Comparison of ENCODE assay signal across 24 cellular contexts in genomic region chr7:35969055-35969454, GRCh38.
DNase-seq lines count a peak whose midpoint lies in the region; ATAC-seq, FAIRE-seq and TF ChIP-seq lines count a peak whose summit lies in the region.
"Had no signal": no experiment of that assay in that cellular context is flagged by ENCODE, and none has a peak within 500 bp of the region (broad histone marks: within the 10 kb centered on the region; RNA-seq: fewer than 3 reads in every experiment).

No MANE protein-coding gene starts in this region.

- peaks cover 6% of the 10 kb centered on the region for H3K4me1 Mint-ChIP-seq in mesothelial cell of epicardium

- no peaks in the 10 kb centered on the region for H3K9me3 Mint-ChIP-seq in mesothelial cell of epicardium
- H3K9me3 Mint-ChIP-seq: CD8-positive, alpha-beta T cell; T-cell had no signal

- TF ChIP-seq POLR2A in H54 (IDR thresholded peaks at IDR 0.05; ENCODE audit: low read depth, low read length) (no peak), GM12878 (IDR thresholded peaks at IDR 0.05; ENCODE audit: low read depth, low read length) (no peak)

- no peak overlapping the region for H2BK5ac ChIP-seq in neuronal stem cell (ENCODE audit: low read length)

- ATAC-seq in GM12878: no peak
- ATAC-seq in GM18907 (IDR thresholded peaks at IDR 0.05; ENCODE audit: unreplicated experiment): no peak
- ATAC-seq: CD8-positive, alpha-beta T cell; Right ventricle myocardium inferior; T-cell had no signal

- TF ChIP-seq CTCF in GM12878 (IDR thresholded peaks at IDR 0.05 in 2 of 3, conservative IDR thresholded peaks at IDR 0.05 in 1 of 3; ENCODE audit: control insufficient read depth in 2 of 3, extremely low read depth in 1 of 3, insufficient read depth in 1 of 3, low read depth in 3 of 3, low read length in 3 of 3) (no peak), mesothelial cell of epicardium (IDR thresholded peaks at IDR 0.05; ENCODE audit: unreplicated experiment) (no peak)

- intact Hi-C loops in GM12878 (cut with micrococcal nuclease; ENCODE audit: unreplicated experiment): no loop called here

- no peak overlapping the region for H2BK15ac ChIP-seq in neuronal stem cell (ENCODE audit: low read length)

- H4K20me1 ChIP-seq in GM12878 (ENCODE audit: control insufficient read depth, insufficient read depth): no peaks in the 10 kb centered on the region

- H3K14ac ChIP-seq in neuronal stem cell (ENCODE audit: low read length): no peak overlapping the region

- H3K27me3 Mint-ChIP-seq in mesothelial cell of epicardium (ENCODE audit: low read depth): no peaks in the 10 kb centered on the region

- H3K23ac ChIP-seq in neuronal stem cell (ENCODE audit: low read depth, low read length, poor library complexity): no peak overlapping the region

- H3K36me3 Mint-ChIP-seq in mesothelial cell of epicardium: no peaks in the 10 kb centered on the region
- H3K36me3 Mint-ChIP-seq: CD8-positive, alpha-beta T cell; T-cell had no signal

- WGBS in GM12878 (ENCODE audit: insufficient coverage, insufficient replicate concordance, low lambda C conversion rate, missing lambda C conversion rate): 85% methylated on average over 10 of the region's 10 CpGs
- WGBS in neuronal stem cell (ENCODE audit: extremely low coverage in 2 of 2, insufficient read length in 2 of 2, insufficient replicate concordance in 1 of 2), 2 donors: no CpG with 5 or more reads among the region's 10 CpGs

- CTCF ChIA-PET in GM12878 (lab: Yijun Ruan, JAX): interaction anchor here (0.6 to 1.6 kb wide), 2 partner anchors 10 to 352 kb away, joined by 3 to 5 read pairs; no protein-coding TSS in a partner anchor

- H3K36me3 ChIP-seq in GM12878 (ENCODE audit: control insufficient read depth in 2 of 2, insufficient read depth in 2 of 2, low read length in 1 of 2): no peaks in the 10 kb centered on the region
- H3K36me3 ChIP-seq in neuronal stem cell (replicated peaks in 1 of 2; ENCODE audit: control insufficient read depth in 2 of 2, insufficient read depth in 2 of 2, low read length in 2 of 2): no peaks in the 10 kb centered on the region
- H3K36me3 ChIP-seq: SJCRH30 had no signal

- no peak overlapping the region for H4K91ac ChIP-seq in neuronal stem cell (ENCODE audit: low read depth, low read length, poor library complexity)

- H3K27ac ChIP-seq in GM12878 (ENCODE audit: control insufficient read depth, insufficient read depth): no peak overlapping the region
- no peak overlapping the region for H3K27ac ChIP-seq in neuronal stem cell (replicated peaks; ENCODE audit: low read length)
- H3K27ac ChIP-seq: C4-2B, SJCRH30 had no signal

- H3K9ac ChIP-seq in GM12878 (ENCODE audit: control insufficient read depth, insufficient read depth, low read length) (no peak overlapping the region), neuronal stem cell (ENCODE audit: low read depth, low read length, poor library complexity) (no peak overlapping the region)

- no peak overlapping the region for H3K4me3 Mint-ChIP-seq in mesothelial cell of epicardium
- H3K4me3 Mint-ChIP-seq: B cell; CD8-positive, alpha-beta T cell; T-cell had no signal

- H2BK12ac ChIP-seq in neuronal stem cell (ENCODE audit: low read length): no peak overlapping the region

- in situ Hi-C loops in GM12878 (cut with MboI): no loop called here

- H3K9me3 ChIP-seq in GM12878 (replicated peaks; ENCODE audit: control insufficient read depth, insufficient read depth, low read length): no peaks in the 10 kb centered on the region
- H3K9me3 ChIP-seq in neuronal stem cell (replicated peaks in 1 of 2; ENCODE audit: control insufficient read depth in 2 of 2, insufficient read depth in 1 of 2, low read depth in 1 of 2, low read length in 2 of 2): peaks cover 0 to 2% of the 10 kb centered on the region in 2 donors
- H3K9me3 ChIP-seq: Caco-2, SJCRH30 had no signal

- no peak overlapping the region for H3K27ac Mint-ChIP-seq in mesothelial cell of epicardium
- H3K27ac Mint-ChIP-seq: B cell; CD8-positive, alpha-beta T cell; T-cell had no signal

- H3K4me2 ChIP-seq in GM12878 (ENCODE audit: control insufficient read depth, insufficient read depth) (no peak overlapping the region), neuronal stem cell (ENCODE audit: insufficient read depth, low read length, poor library complexity, severe bottlenecking) (no peak overlapping the region)

- H3K79me2 ChIP-seq in GM12878 (ENCODE audit: control insufficient read depth, insufficient read depth, low read length): no peaks in the 10 kb centered on the region

- TF ChIP-seq EP300 in GM12878 (IDR thresholded peaks at IDR 0.05; ENCODE audit: borderline replicate concordance in 1 of 2, control insufficient read depth in 1 of 2, low read depth in 2 of 2, low read length in 2 of 2): no peak

- H3K27me3 ChIP-seq in GM12878 (replicated peaks in 1 of 2; ENCODE audit: control insufficient read depth in 2 of 2, insufficient read depth in 2 of 2, low read length in 1 of 2) (peaks cover 0 to 4% of the 10 kb centered on the region in 2 experiments; a peak in 2 of 4 replicates), neuronal stem cell (ENCODE audit: control insufficient read depth in 3 of 3, insufficient read depth in 3 of 3, low read depth in 1 of 3, low read length in 3 of 3) (no peaks in the 10 kb centered on the region)
- H3K27me3 ChIP-seq: SJCRH30 had no signal

- H2AFZ ChIP-seq in GM12878 (ENCODE audit: control insufficient read depth, low read depth, low read length) (no peak overlapping the region), neuronal stem cell (ENCODE audit: low read length) (peak overlapping the region; percentile 57)

- H3K18ac ChIP-seq in neuronal stem cell (ENCODE audit: low read length): no peak overlapping the region

- H3K79me1 ChIP-seq in neuronal stem cell (ENCODE audit: low read depth, low read length): no peaks in the 10 kb centered on the region

- RAD21 ChIA-PET in GM12878 (lab: Charles Lee; ENCODE audit: unreplicated experiment): no interaction called here

- POLR2A ChIA-PET in GM12878 (lab: Charles Lee): no interaction called here

- H3K4ac ChIP-seq in neuronal stem cell (ENCODE audit: low read length): no peak overlapping the region

- H3K4me3 ChIP-seq in GM12878 (no peak overlapping the region), neuronal stem cell (ENCODE audit: low read length in 2 of 2) (no peak overlapping the region)
- H3K4me3 ChIP-seq: SJCRH30 had no signal

- TF ChIP-seq RAD21 in GM12878 (IDR thresholded peaks at IDR 0.05; ENCODE audit: insufficient read depth, low read depth, low read length): no peak

- no peak overlapping the region for H4K8ac ChIP-seq in neuronal stem cell (ENCODE audit: low read depth, low read length)

- H2BK120ac ChIP-seq in neuronal stem cell (ENCODE audit: low read depth, low read length): no peak overlapping the region

- no peak overlapping the region for H2AK5ac ChIP-seq in neuronal stem cell (ENCODE audit: low read depth, low read length)

- H3K4me1 ChIP-seq in GM12878 (ENCODE audit: control insufficient read depth, insufficient read depth, low read length) (no peaks in the 10 kb centered on the region), neuronal stem cell (ENCODE audit: control insufficient read depth in 2 of 2, insufficient read depth in 1 of 2, low read depth in 1 of 2, low read length in 2 of 2) (no peaks in the 10 kb centered on the region)
- H3K4me1 ChIP-seq: SJCRH30 had no signal

- SMC1A ChIA-PET in GM12878 (lab: Charles Lee; ENCODE audit: uncharacterized antibody, unreplicated experiment): no interaction called here

- peak; percentile 41 for FAIRE-seq in H54 (lab: Jason Lieb, UNC)
- peak; percentile 7 for FAIRE-seq in GM12878 (lab: Jason Lieb, UNC)

- no TSS peak for BruUV-seq in GM12878 (replicated peaks; lab: Mats Ljungman, UMichigan)

- DNase-seq in DMS79 (lab: John Stamatoyannopoulos, UW) (peak; percentile 91), H54 (ENCODE audit: insufficient read length, low spot score) (no peak), GM12878 (ENCODE audit: low read depth, low spot score) (no peak), neuronal stem cell (ENCODE audit: low spot score) (no peak), HK-2 (ENCODE audit: unreplicated experiment) (no peak), mesothelial cell of epicardium (ENCODE audit: low spot score in 2 of 2, unreplicated experiment in 2 of 2) (no peak)
- DNase-seq: Caco-2; CD8-positive, alpha-beta T cell; DND-41; H7; KG1; MM.1S; NCI-H1417 treated with DMSO at 0.1 percent for 48 hours; NCI-H1694 treated with DMSO at 0.1 percent for 48 hours; NCI-H2081 treated with DMSO at 0.1 percent for 48 hours; NCI-H446; NCI-H524 treated with DMSO at 0.1 percent for 48 hours; NCI-H774; T-cell had no signal

TF ChIP-seq in GM12878, 131 proteins besides CTCF, POLR2A, EP300 and RAD21 (continues in another document):
- TF ChIP-seq ESRRA (IDR thresholded peaks at IDR 0.05; ENCODE audit: low read length): no peak
- TF ChIP-seq ZBTB40 (IDR thresholded peaks at IDR 0.05; ENCODE audit: borderline replicate concordance): no peak
- TF ChIP-seq ZNF217 (IDR thresholded peaks at IDR 0.05): no peak
- TF ChIP-seq IKZF2 (IDR thresholded peaks at IDR 0.05): no peak
- TF ChIP-seq EZH2 (IDR thresholded peaks at IDR 0.05; ENCODE audit: borderline replicate concordance, control insufficient read depth, low read depth, low read length): no peak
- no peak for TF ChIP-seq BRCA1 (IDR thresholded peaks at IDR 0.05; ENCODE audit: low read depth, low read length)
